8 cellular contexts compared by ENCODE assay signal in genomic region chr7:51316262-51316665, GRCh38. TPM values are rescaled to one million over a fixed set of nuclear protein-coding genes. Genes with fewer than 3 reads are reported as not detected.
DNase-seq lines count a peak whose midpoint lies in the region; ATAC-seq and TF ChIP-seq lines count a peak whose summit lies in the region.

No MANE protein-coding gene starts in this region.

- H3K9me3 ChIP-seq in BLaER1 (no peaks in the 10 kb centered on the region), duodenal mucosa (ENCODE audit: control insufficient read depth in 1 of 2, low read length in 2 of 2) (no peaks in the 10 kb centered on the region)

- H3K36me3 ChIP-seq in BLaER1: no peaks in the 10 kb centered on the region
- no peaks in the 10 kb centered on the region for H3K36me3 ChIP-seq in duodenal mucosa (ENCODE audit: control insufficient read depth in 1 of 2, insufficient read depth in 2 of 2, low read length in 2 of 2)

- H3K4me3 ChIP-seq in BLaER1 (peak overlapping the region; percentile 65), LNCaP clone FGC (ENCODE audit: low read depth, low read length) (peak overlapping the region; percentile 88), duodenal mucosa (ENCODE audit: low read depth in 1 of 2, low read length in 2 of 2) (peak overlapping the region; percentile 86 to 87)

- peak; percentile 38 for TF ChIP-seq CTCF in LNCaP clone FGC (IDR thresholded peaks at IDR 0.05; ENCODE audit: control insufficient read depth, extremely low read depth, insufficient read depth)

- no peak overlapping the region for H3K9ac ChIP-seq in BLaER1
- H3K9ac ChIP-seq in duodenal mucosa (ENCODE audit: low read depth in 1 of 2, low read length in 2 of 2): peak overlapping the region; percentile 80 to 88

- H3K27ac ChIP-seq in BLaER1 (no peak overlapping the region), duodenal mucosa (ENCODE audit: low read depth, low read length) (peak overlapping the region; percentile 87)

- H3K4me2 ChIP-seq in BLaER1: peak overlapping the region; percentile 86

- no peak for TF ChIP-seq POLR2A in erythroblast (IDR thresholded peaks at IDR 0.05; ENCODE audit: low read length)

- H3K27me3 ChIP-seq in BLaER1 (peaks cover 64% of the 10 kb centered on the region), duodenal mucosa (ENCODE audit: control insufficient read depth in 1 of 2, insufficient read depth in 2 of 2, low read length in 2 of 2) (no peaks in the 10 kb centered on the region)

- H3K4me1 ChIP-seq in BLaER1 (peaks cover 12% of the 10 kb centered on the region), duodenal mucosa (ENCODE audit: control insufficient read depth in 1 of 2, insufficient read depth in 2 of 2, low read length in 2 of 2) (peaks cover 25 to 28% of the 10 kb centered on the region in 2 donors)

- DNase-seq in LNCaP clone FGC (ENCODE audit: low read depth) (no peak), myocyte (ENCODE audit: low read depth) (peak; percentile 57), erythroblast (lab: John Stamatoyannopoulos, UW) (no peak), AG20443 (ENCODE audit: low spot score) (no peak), SKM-1 (lab: John Stamatoyannopoulos, UW; ENCODE audit: unreplicated experiment) (no peak)

- peaks cover 30% of the 10 kb centered on the region for H4K20me1 ChIP-seq in BLaER1

- no peak for ATAC-seq in GM19395 (IDR thresholded peaks at IDR 0.05; ENCODE audit: unreplicated experiment)

RNA-seq across cellular contexts. Expression of gene COBL, which starts 0.3 kb away (rescaled TPM):
- total RNA-seq in myocyte: 52.6 and 59.9 TPM in 2 replicates
- 27.4 TPM for polyA plus RNA-seq in myocyte (2012)
